ENCODE assay signal across 13 cellular contexts in genomic region chr2:226970362-226970761, GRCh38.
DNase-seq lines count a peak whose midpoint lies in the region; ATAC-seq, FAIRE-seq and TF ChIP-seq lines count a peak whose summit lies in the region.
"Had no signal": no experiment of that assay in that cellular context is flagged by ENCODE, and none has a peak within 500 bp of the region (broad histone marks: within the 10 kb centered on the region; RNA-seq: fewer than 3 reads in every experiment).

No MANE protein-coding gene starts in this region.

- no peak for TF ChIP-seq POLR2A in gastroesophageal sphincter (IDR thresholded peaks at IDR 0.05)

- H3K9me3 ChIP-seq in gastroesophageal sphincter = no peaks in the 10 kb centered on the region
- no peaks in the 10 kb centered on the region for H3K9me3 ChIP-seq in small intestine (ENCODE audit: control insufficient read depth, low read depth)

- TF ChIP-seq EP300 in gastroesophageal sphincter (IDR thresholded peaks at IDR 0.05) = no peak

- peak overlapping the region in 3 of 4 donors; percentile 54 to 65 (median 61) for H3K27ac ChIP-seq in gastroesophageal sphincter
- H3K27ac ChIP-seq in small intestine (ENCODE audit: low read depth in 1 of 2, low read length in 1 of 2) = peak overlapping the region in 1 of 2 donors; percentile 48
- H3K27ac ChIP-seq: epithelial cell of prostate had no signal

- 34 to 59% methylated on average over 3 of the region's 3 CpGs for WGBS in gastroesophageal sphincter (ENCODE audit: low coverage in 1 of 2), 2 donors
- 71 to 90% (median 72%) methylated on average over 3 of the region's 3 CpGs for WGBS in small intestine, 3 donors

- H3K27me3 ChIP-seq in gastroesophageal sphincter (no peaks in the 10 kb centered on the region), small intestine (ENCODE audit: control insufficient read depth in 2 of 2, insufficient read depth in 2 of 2, low read length in 2 of 2) (no peaks in the 10 kb centered on the region)

- H3K36me3 ChIP-seq in gastroesophageal sphincter (no peaks in the 10 kb centered on the region), small intestine (ENCODE audit: control insufficient read depth in 2 of 2, insufficient read depth in 2 of 2, low read length in 2 of 2) (peaks cover 0 to 2% of the 10 kb centered on the region in 2 donors)

- H3K4me3 ChIP-seq in gastroesophageal sphincter (peak overlapping the region in 1 of 2 donors; percentile 10), small intestine (ENCODE audit: low read depth in 1 of 2, low read length in 2 of 2) (no peak overlapping the region)

- DNase-seq in small intestine = no peak
- DNase-seq in Right ventricle myocardium superior = no peak
- no peak for DNase-seq in central memory CD4-positive, alpha-beta T cell
- no peak for DNase-seq in hippocampal formation (lab: John Stamatoyannopoulos, UW)
- DNase-seq: activated effector memory CD4-positive, alpha-beta T cell treated with anti-CD3 and anti-CD28 coated beads, Interleukin-2, amount 50 U/mL, for 16 hours; COR-L47; NCI-H1436 treated with DMSO at 0.1 percent for 48 hours; stimulated activated CD4-positive, alpha-beta T cell treated with anti-CD3 and anti-CD28 coated beads, Interleukin-1b, Interleukin-23, amount 100 ng/mL, for 48 hours had no signal

- no peak for FAIRE-seq in small intestine (lab: Jason Lieb, UNC)

- no peak for TF ChIP-seq CTCF in gastroesophageal sphincter (IDR thresholded peaks at IDR 0.05)

- H3K4me1 ChIP-seq in gastroesophageal sphincter (peaks cover 0 to 23% (median 0%) of the 10 kb centered on the region in 3 donors), small intestine (ENCODE audit: control insufficient read depth in 2 of 2, insufficient read depth in 1 of 2, low read depth in 1 of 2, low read length in 1 of 2) (no peaks in the 10 kb centered on the region)

- ATAC-seq in GM18498 (IDR thresholded peaks at IDR 0.05; ENCODE audit: unreplicated experiment) (peak; percentile 69), GM19463 (IDR thresholded peaks at IDR 0.05; ENCODE audit: unreplicated experiment) (peak; percentile 63), HG03159 (IDR thresholded peaks at IDR 0.05; ENCODE audit: unreplicated experiment) (peak; percentile 67), gastroesophageal sphincter (no peak), Right ventricle myocardium superior (ENCODE audit: poor library complexity) (no peak)

- intact Hi-C loops in Right ventricle myocardium superior (cut with DNase I) = no loop called here

Comparison
In these comparisons a context has a peak if more than half of its experiments do, and no peak if none do; other contexts are left out.
1. ATAC-seq: peak in GM18498 (single experiment), GM19463 (single experiment) and HG03159 (single experiment); none in gastroesophageal sphincter (single experiment) and Right ventricle myocardium superior (single experiment).